Comparison of ENCODE assay signal across 15 cellular contexts in the genomic region with DNA sequence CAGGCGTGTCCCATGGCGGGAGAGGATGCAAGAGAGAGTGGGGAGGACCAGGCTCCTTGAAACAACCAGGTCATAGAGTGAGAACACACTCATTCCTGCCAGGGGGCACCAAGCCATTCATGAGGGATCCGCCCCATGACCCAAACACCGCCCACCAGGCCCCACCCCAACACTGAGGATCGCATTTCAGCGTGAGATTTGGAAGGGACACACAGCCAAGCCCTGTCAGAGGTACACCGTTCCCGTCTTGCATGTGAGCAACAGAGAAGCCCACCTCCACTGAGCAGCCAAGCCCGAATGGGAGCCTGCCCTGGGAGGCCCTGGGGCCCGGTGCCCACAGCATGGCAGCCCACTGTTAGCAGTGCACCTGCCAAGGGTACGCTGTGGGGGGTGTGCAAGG.
"Had no signal": no experiment of that assay in that cellular context is flagged by ENCODE, and none has a peak within 500 bp of the region (broad histone marks: within the 10 kb centered on the region; RNA-seq: fewer than 3 reads in every experiment).

No MANE protein-coding gene starts in this region.

- H3K27ac Mint-ChIP-seq: activated CD4-positive, alpha-beta T cell treated with anti-CD3 and anti-CD28 coated beads for 36 hours; activated CD8-positive, alpha-beta T cell treated with anti-CD3 and anti-CD28 coated beads, Interleukin-2, amount 10 ng/mL, durations not matched to agents 7 days and 5 days; activated naive CD4-positive, alpha-beta T cell treated with anti-CD3 and anti-CD28 coated beads for 36 hours; stimulated activated naive CD8-positive, alpha-beta T cell treated with anti-CD3 and anti-CD28 coated beads, Interleukin-15, Interleukin-2, amounts not matched to agents 100 ng/mL and 50 ng/mL, for 24 hours had no signal

- H3K27ac ChIP-seq: sigmoid colon, upper lobe of right lung, VCaP had no signal

- ATAC-seq: activated CD4-positive, alpha-beta T cell treated with anti-CD3 and anti-CD28 coated beads for 36 hours; activated CD8-positive, alpha-beta T cell treated with anti-CD3 and anti-CD28 coated beads, Interleukin-2, amount 10 ng/mL, durations not matched to agents 7 days and 5 days; left cardiac atrium; upper lobe of right lung had no signal

- H3K4me1 Mint-ChIP-seq: activated CD4-positive, alpha-beta T cell treated with anti-CD3 and anti-CD28 coated beads for 36 hours had no signal

- H3K27me3 ChIP-seq: sigmoid colon, upper lobe of right lung had no signal

- H3K36me3 Mint-ChIP-seq: naive B cell had no signal

- H3K9me3 Mint-ChIP-seq: activated naive CD4-positive, alpha-beta T cell treated with anti-CD3 and anti-CD28 coated beads for 36 hours; naive B cell; stimulated activated naive CD8-positive, alpha-beta T cell treated with anti-CD3 and anti-CD28 coated beads, Interleukin-15, Interleukin-2, amounts not matched to agents 100 ng/mL and 50 ng/mL, for 24 hours had no signal

- H3K4me3 Mint-ChIP-seq: activated CD4-positive, alpha-beta T cell treated with anti-CD3 and anti-CD28 coated beads for 36 hours; activated CD8-positive, alpha-beta T cell treated with anti-CD3 and anti-CD28 coated beads, Interleukin-2, amount 10 ng/mL, durations not matched to agents 7 days and 5 days; activated naive CD4-positive, alpha-beta T cell treated with anti-CD3 and anti-CD28 coated beads for 36 hours; naive B cell; stimulated activated naive CD8-positive, alpha-beta T cell treated with anti-CD3 and anti-CD28 coated beads, Interleukin-15, Interleukin-2, amounts not matched to agents 100 ng/mL and 50 ng/mL, for 24 hours had no signal

- H3K9me3 ChIP-seq: sigmoid colon, upper lobe of right lung had no signal

- DNase-seq: activated CD4-positive, alpha-beta T cell treated with anti-CD3 and anti-CD28 coated beads for 36 hours; activated CD8-positive, alpha-beta memory T cell treated with anti-CD3 and anti-CD28 coated beads, Interleukin-2, amount 50 U/mL, for 48 hours; activated CD8-positive, alpha-beta T cell treated with anti-CD3 and anti-CD28 coated beads, Interleukin-2, amount 10 ng/mL, durations not matched to agents 7 days and 5 days; activated naive CD4-positive, alpha-beta T cell treated with anti-CD3 and anti-CD28 coated beads for 36 hours; effector memory CD4-positive, alpha-beta T cell; hippocampal formation; left cardiac atrium; naive B cell; sigmoid colon; stimulated activated CD4-positive, alpha-beta T cell treated with anti-CD3 and anti-CD28 coated beads, Interleukin-12 subunit alpha, Interleukin-12 subunit beta, amount 100 ng/mL, for 4 hours; T1000; upper lobe of right lung had no signal

- H3K4me3 ChIP-seq: lung, sigmoid colon, upper lobe of right lung had no signal

- H3K27me3 Mint-ChIP-seq: activated CD4-positive, alpha-beta T cell treated with anti-CD3 and anti-CD28 coated beads for 36 hours; naive B cell; stimulated activated naive CD8-positive, alpha-beta T cell treated with anti-CD3 and anti-CD28 coated beads, Interleukin-15, Interleukin-2, amounts not matched to agents 100 ng/mL and 50 ng/mL, for 24 hours had no signal
